In the genomic region with DNA sequence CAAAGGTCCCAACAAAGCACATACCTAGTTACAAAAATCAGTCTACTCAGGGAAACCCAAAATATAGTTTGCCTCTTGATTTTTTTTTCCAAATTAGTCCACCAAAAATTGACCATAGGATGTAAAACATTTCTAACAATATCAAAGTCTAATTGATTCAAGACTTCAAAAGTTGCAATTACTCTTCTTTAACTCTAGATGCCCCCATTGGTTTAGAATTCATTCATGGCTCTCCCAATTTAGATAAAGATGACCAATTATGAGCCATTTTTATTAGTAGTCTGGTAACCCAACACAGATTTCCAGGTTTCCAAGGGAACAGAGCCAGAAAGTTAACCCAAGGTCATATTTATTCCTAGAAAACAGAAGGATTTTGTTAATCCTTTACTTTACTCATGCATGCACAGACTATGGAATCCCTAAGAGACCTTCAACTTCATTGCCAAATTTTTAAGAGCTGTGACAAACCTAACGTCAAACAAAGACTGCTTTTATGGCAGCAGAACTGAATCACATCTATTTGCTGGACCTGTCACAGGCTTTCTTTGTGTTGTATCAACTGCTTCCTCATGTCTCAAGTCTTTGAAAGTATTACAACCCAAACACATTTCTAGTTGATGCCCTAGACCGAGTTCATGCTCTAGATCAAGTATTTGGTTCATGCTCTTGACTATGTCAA, we compare ENCODE assay signal across 11 cellular contexts. TPM values are rescaled to one million over a fixed set of nuclear protein-coding genes. Genes with fewer than 3 reads are reported as not detected.
DNase-seq lines count a peak whose midpoint lies in the region; ATAC-seq, FAIRE-seq and TF ChIP-seq lines count a peak whose summit lies in the region.
"Had no signal": no experiment of that assay in that cellular context is flagged by ENCODE, and none has a peak within 500 bp of the region (broad histone marks: within the 10 kb centered on the region; RNA-seq: fewer than 3 reads in every experiment).

No MANE protein-coding gene starts in this region.

- H2BK12ac ChIP-seq in mesenchymal stem cell (ENCODE audit: low read length in 2 of 2): no peak overlapping the region

- no peak overlapping the region for H4K91ac ChIP-seq in mesenchymal stem cell (ENCODE audit: low read length)

- DNase-seq in DMS114 treated with DMSO at 0.1 percent for 48 hours (lab: John Stamatoyannopoulos, UW; ENCODE audit: unreplicated experiment): peak; percentile 19
- DNase-seq in KBM-7: peak; percentile 9
- peak; percentile 6 for DNase-seq in mesenchymal stem cell
- no peak for DNase-seq in activated gamma-delta T cell treated with Interleukin-2 at 50 U/mL for 16 hours
- no peak for DNase-seq in GM12892 (ENCODE audit: insufficient read length)
- DNase-seq in stimulated activated CD4-positive, alpha-beta T cell treated with anti-CD3 and anti-CD28 coated beads, Interleukin-15, amount 100 ng/mL, for 24 hours: no peak
- DNase-seq: amniotic stem cell, left ventricle myocardium superior, T-helper 2 cell had no signal

- no peak overlapping the region for H2BK120ac ChIP-seq in mesenchymal stem cell (ENCODE audit: low read depth, low read length)

- H2BK5ac ChIP-seq in mesenchymal stem cell (ENCODE audit: low read depth, low read length, poor library complexity, severe bottlenecking): no peak overlapping the region

- H3K27me3 ChIP-seq in mesenchymal stem cell (ENCODE audit: control insufficient read depth in 1 of 2, insufficient read depth in 1 of 2, low read length in 2 of 2): peaks cover 16 to 38% of the 10 kb centered on the region in 2 experiments

- 60% methylated on average over 2 of the region's 2 CpGs for WGBS in mesenchymal stem cell

- no peak overlapping the region for H3K18ac ChIP-seq in mesenchymal stem cell (ENCODE audit: low read depth in 1 of 2, low read length in 2 of 2)

- H3K14ac ChIP-seq in mesenchymal stem cell (ENCODE audit: low read length in 2 of 2): no peak overlapping the region

- no peak overlapping the region for H3K4me3 ChIP-seq in mesenchymal stem cell (ENCODE audit: insufficient read depth in 1 of 2, low read depth in 1 of 2, low read length in 2 of 2)

- no peak overlapping the region for H3K27ac Mint-ChIP-seq in brain

- no peak overlapping the region for H3K4me2 ChIP-seq in mesenchymal stem cell (ENCODE audit: low read length, poor library complexity, severe bottlenecking)

- H3K79me1 ChIP-seq in mesenchymal stem cell (replicated peaks; ENCODE audit: low read length, poor library complexity, severe bottlenecking): no peaks in the 10 kb centered on the region

- H3K36me3 ChIP-seq in mesenchymal stem cell (ENCODE audit: control insufficient read depth in 1 of 2, insufficient read depth in 2 of 2, low read depth in 1 of 2, low read length in 2 of 2): no peaks in the 10 kb centered on the region

- TF ChIP-seq CTCF in brain (conservative IDR thresholded peaks at IDR 0.05): peak; percentile 68

- no peak overlapping the region for H3K9ac ChIP-seq in mesenchymal stem cell (ENCODE audit: low read length)

- FAIRE-seq in GM12892 (lab: Jason Lieb, UNC): no peak

- H2AK5ac ChIP-seq in mesenchymal stem cell (ENCODE audit: low read length, severe bottlenecking): no peak overlapping the region

- H3K27me3 Mint-ChIP-seq in brain: peaks cover 29% of the 10 kb centered on the region

- H2AFZ ChIP-seq in mesenchymal stem cell (ENCODE audit: low read depth, low read length): no peak overlapping the region

- no peaks in the 10 kb centered on the region for H3K9me3 ChIP-seq in mesenchymal stem cell (ENCODE audit: control insufficient read depth, low read length)

- H3K4me1 ChIP-seq in mesenchymal stem cell (ENCODE audit: control insufficient read depth, insufficient read depth, low read depth, low read length): no peaks in the 10 kb centered on the region

- no peaks in the 10 kb centered on the region for H3K36me3 Mint-ChIP-seq in brain

- H3K9me3 Mint-ChIP-seq in brain: peaks cover 0 to 3% (median 0%) of the 10 kb centered on the region in 5 experiments

- no peak overlapping the region for H3K23ac ChIP-seq in mesenchymal stem cell (ENCODE audit: low read length in 2 of 2)

- H3K27ac ChIP-seq in mesenchymal stem cell (ENCODE audit: low read length, poor library complexity, severe bottlenecking): no peak overlapping the region

- no peak overlapping the region for H2BK15ac ChIP-seq in mesenchymal stem cell (ENCODE audit: low read depth, poor library complexity, severe bottlenecking)

- H3K4ac ChIP-seq in mesenchymal stem cell (ENCODE audit: low read depth in 1 of 2, low read length in 2 of 2): no peak overlapping the region

- no peak overlapping the region for H4K8ac ChIP-seq in mesenchymal stem cell (ENCODE audit: low read length)

- in situ Hi-C loops in KBM-7 (cut with MboI; ENCODE audit: low pct_unique_long_range_greater_than_20kb, low sequenced_read_pairs): no loop called here

- H3K4me3 Mint-ChIP-seq in brain: no peak overlapping the region

- no peak for TF ChIP-seq POLR2A in GM12892 (IDR thresholded peaks at IDR 0.05; ENCODE audit: low read depth, low read length)

- ATAC-seq in GM18867 (IDR thresholded peaks at IDR 0.05; ENCODE audit: unreplicated experiment): no peak
- ATAC-seq: left ventricle myocardium superior had no signal

- H3K4me1 Mint-ChIP-seq in brain: peaks cover 8% of the 10 kb centered on the region

RNA-seq across cellular contexts. Expression of gene C22orf42, which starts 55.3 kb away (rescaled TPM):
- polyA plus RNA-seq in brain (ENCODE audit: insufficient read depth, low read depth, low replicate concordance): 3.9 TPM
- polyA plus RNA-seq in mesenchymal stem cell (2013, experiment 1 of 2): not detected
- not detected for polyA plus RNA-seq in mesenchymal stem cell (2013, experiment 2 of 2)
- polyA plus RNA-seq in GM12892 (2012; ENCODE audit: missing spikeins): not detected

Comparison
In these comparisons a context has a peak if more than half of its experiments do, and no peak if none do; other contexts are left out.
1. DNase-seq: peak in DMS114 treated with DMSO at 0.1 percent for 48 hours (single experiment), KBM-7 (single experiment) and mesenchymal stem cell (single experiment); none in activated gamma-delta T cell treated with Interleukin-2 at 50 U/mL for 16 hours (single experiment), GM12892 (single experiment) and stimulated activated CD4-positive, alpha-beta T cell treated with anti-CD3 and anti-CD28 coated beads, Interleukin-15, amount 100 ng/mL, for 24 hours (single experiment).